In genomic region chr19:5052945-5053485, GRCh38 we compare ENCODE assay signal across 27 cellular contexts.
"Had no signal": no experiment of that assay in that cellular context is flagged by ENCODE, and none has a peak within 500 bp of the region (broad histone marks: within the 10 kb centered on the region; RNA-seq: fewer than 3 reads in every experiment).

No MANE protein-coding gene starts in this region.

- DNase-seq: activated CD4-positive, alpha-beta T cell treated with anti-CD3 and anti-CD28 coated beads for 4 hours; activated CD4-positive, alpha-beta T cell treated with anti-CD3 and anti-CD28 coated beads, Interleukin-2, amount 50 U/mL, for 4 hours; activated naive CD4-positive, alpha-beta T cell treated with anti-CD3 and anti-CD28 coated beads for 36 hours; activated naive CD8-positive, alpha-beta T cell treated with anti-CD3 and anti-CD28 coated beads for 36 hours; activated T-cell treated with anti-CD3 and anti-CD28 coated beads for 4 hours; activated T-cell treated with anti-CD3 and anti-CD28 coated beads, Interleukin-2, amount 50 U/mL, for 72 hours; aorta; body of pancreas; cortex of kidney; foreskin melanocyte; islet precursor cell; midbrain; naive thymus-derived CD8-positive, alpha-beta T cell; retina; sigmoid colon; small intestine; stimulated activated CD4-positive, alpha-beta T cell treated with anti-CD3 and anti-CD28 coated beads, Interleukin-4, amount 100 ng/mL, for 4 hours; stimulated activated CD8-positive, alpha-beta memory T cell treated with anti-CD3 and anti-CD28 coated beads, Interleukin-4, amount 100 ng/mL, for 48 hours; stimulated activated naive CD8-positive, alpha-beta T cell treated with anti-CD3 and anti-CD28 coated beads, Interleukin-15, amount 100 ng/mL, for 72 hours; substantia nigra; T-helper 9 cell; uterus had no signal

- H3K27ac ChIP-seq: body of pancreas, prostate gland, sigmoid colon, uterus, VCaP had no signal

- H3K27me3 ChIP-seq: adrenal gland, body of pancreas, sigmoid colon, uterus had no signal

- H3K36me3 ChIP-seq: prostate gland, uterus had no signal

- H3K4me3 ChIP-seq: adrenal gland, body of pancreas, prostate gland, sigmoid colon, uterus had no signal

- ATAC-seq: activated T-cell treated with anti-CD3 and anti-CD28 coated beads, Interleukin-2, amount 50 U/mL, for 72 hours; body of pancreas; esophagus mucosa; naive thymus-derived CD8-positive, alpha-beta T cell; stimulated activated memory B cell treated with anti-CD40 and anti-IgM and Interleukin-4, amounts not matched to agents 10 μg/mL and 1 μg/mL and 100 μg/mL, for 72 hours; stimulated activated naive CD8-positive, alpha-beta T cell treated with anti-CD3 and anti-CD28 coated beads, Interleukin-15, amount 100 ng/mL, for 72 hours had no signal

- H3K9me3 ChIP-seq: adrenal gland, body of pancreas, prostate gland, sigmoid colon, uterus had no signal
